Comparison of ENCODE assay signal across 28 cellular contexts in the genomic region with DNA sequence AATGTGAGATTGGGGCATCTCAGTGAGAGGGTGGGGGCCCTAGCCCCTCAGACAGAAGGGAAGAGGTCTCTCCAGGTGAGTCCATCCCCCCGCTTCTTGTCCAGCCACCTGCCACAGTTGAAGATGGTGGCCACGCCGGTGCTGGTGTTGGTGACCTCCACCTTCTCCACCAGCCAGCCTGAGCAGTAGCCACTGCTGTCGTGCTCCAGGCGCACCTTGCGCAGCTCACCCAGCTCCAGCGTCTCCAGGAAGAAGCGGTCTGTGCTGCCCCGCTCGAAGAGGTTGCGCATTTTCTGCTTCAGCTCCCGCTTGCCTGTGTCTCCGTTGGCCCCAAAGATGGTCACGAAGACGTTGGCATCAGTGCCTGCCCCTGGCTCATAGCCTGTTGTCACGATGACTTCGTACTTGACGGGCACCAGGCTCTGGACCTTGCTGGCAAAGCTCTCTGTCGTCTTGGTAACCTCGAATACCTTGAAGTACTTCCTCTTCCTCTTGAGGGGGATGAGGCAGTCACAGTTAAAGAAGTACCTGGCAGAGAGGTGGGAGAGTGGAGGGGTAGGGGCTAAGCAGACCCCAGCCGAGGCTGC.
"Had no signal": no experiment of that assay in that cellular context is flagged by ENCODE, and none has a peak within 500 bp of the region (broad histone marks: within the 10 kb centered on the region; RNA-seq: fewer than 3 reads in every experiment).

No MANE protein-coding gene starts in this region.

- H3K4me1 Mint-ChIP-seq: activated B cell treated with CpG ODN at 0.5 μM for 24 hours; activated CD4-positive, alpha-beta T cell treated with anti-CD3 and anti-CD28 coated beads for 36 hours; stimulated activated naive B cell treated with anti-CD40 and anti-IgM and Interleukin-4, amounts not matched to agents 10 μg/mL and 1 μg/mL and 100 μg/mL, for 72 hours had no signal

- H3K27me3 Mint-ChIP-seq: dendritic cell treated with granulocyte-macrophage colony-stimulating factor and Interleukin-4, amounts not matched to agents 40 ng/mL and 50 ng/mL, for 4 days had no signal

- H3K27ac Mint-ChIP-seq: activated B cell treated with CpG ODN at 0.5 μM for 24 hours; activated CD4-positive, alpha-beta T cell treated with anti-CD3 and anti-CD28 coated beads for 36 hours; activated naive CD4-positive, alpha-beta T cell treated with anti-CD3 and anti-CD28 coated beads, Interleukin-2, amount 50 U/mL, for 72 hours; activated T-cell treated with anti-CD3 and anti-CD28 coated beads, Interleukin-2, amount 50 U/mL, for 24 hours; activated T-helper 17 cell treated with anti-CD3 and anti-CD28 coated beads, Interleukin-2, amount 50 U/mL, for 72 hours; dendritic cell treated with granulocyte-macrophage colony-stimulating factor and Interleukin-4, amounts not matched to agents 40 ng/mL and 50 ng/mL, for 4 days; immature natural killer cell; mesothelial cell of epicardium; neural progenitor cell; progenitor cell of endocrine pancreas; stimulated activated naive B cell treated with anti-CD40 and anti-IgM and Interleukin-4, amounts not matched to agents 10 μg/mL and 1 μg/mL and 100 μg/mL, for 72 hours had no signal

- ATAC-seq: activated CD4-positive, alpha-beta T cell treated with anti-CD3 and anti-CD28 coated beads for 36 hours; activated naive CD4-positive, alpha-beta T cell treated with anti-CD3 and anti-CD28 coated beads, Interleukin-2, amount 50 U/mL, for 72 hours; activated T-helper 17 cell treated with anti-CD3 and anti-CD28 coated beads, Interleukin-2, amount 50 U/mL, for 72 hours; esophagus mucosa; left lung; naive thymus-derived CD8-positive, alpha-beta T cell; stimulated activated naive B cell treated with anti-CD40 and anti-IgM and Interleukin-4, amounts not matched to agents 10 μg/mL and 1 μg/mL and 100 μg/mL, for 72 hours had no signal

- DNase-seq: activated B cell treated with CpG ODN at 0.5 μM for 24 hours; activated CD4-positive, alpha-beta T cell treated with anti-CD3 and anti-CD28 coated beads for 36 hours; activated CD4-positive, alpha-beta T cell treated with anti-CD3 and anti-CD28 coated beads, Interleukin-2, amount 50 U/mL, for 4 hours; activated CD8-positive, alpha-beta memory T cell treated with anti-CD3 and anti-CD28 coated beads for 24 hours; activated CD8-positive, alpha-beta memory T cell treated with anti-CD3 and anti-CD28 coated beads, Interleukin-2, amount 50 U/mL, for 4 hours; activated T-cell treated with anti-CD3 and anti-CD28 coated beads, Interleukin-2, amount 50 U/mL, for 24 hours; aorta; effector CD8-positive, alpha-beta T cell; foreskin melanocyte; glutamatergic neuron; immature natural killer cell; naive thymus-derived CD8-positive, alpha-beta T cell; retina; sigmoid colon; stimulated activated CD4-positive, alpha-beta T cell treated with anti-CD3 and anti-CD28 coated beads, Interleukin-15, amount 100 ng/mL, for 24 hours; stimulated activated CD8-positive, alpha-beta memory T cell treated with anti-CD3 and anti-CD28 coated beads, Interleukin-4, amount 100 ng/mL, for 48 hours; stimulated activated naive B cell treated with anti-CD40 and anti-IgM and Interleukin-4, amounts not matched to agents 10 μg/mL and 1 μg/mL and 100 μg/mL, for 72 hours; trophoblast cell; uterus had no signal

- H3K36me3 Mint-ChIP-seq: activated naive CD4-positive, alpha-beta T cell treated with anti-CD3 and anti-CD28 coated beads, Interleukin-2, amount 50 U/mL, for 72 hours; brain; immature natural killer cell; mesothelial cell of epicardium; naive thymus-derived CD8-positive, alpha-beta T cell; neural progenitor cell had no signal

- H3K9me3 Mint-ChIP-seq: activated naive CD4-positive, alpha-beta T cell treated with anti-CD3 and anti-CD28 coated beads, Interleukin-2, amount 50 U/mL, for 72 hours; activated T-cell treated with anti-CD3 and anti-CD28 coated beads, Interleukin-2, amount 50 U/mL, for 24 hours; activated T-helper 17 cell treated with anti-CD3 and anti-CD28 coated beads, Interleukin-2, amount 50 U/mL, for 72 hours; mesothelial cell of epicardium; naive thymus-derived CD8-positive, alpha-beta T cell had no signal

- H3K4me3 Mint-ChIP-seq: activated B cell treated with CpG ODN at 0.5 μM for 24 hours; activated CD4-positive, alpha-beta T cell treated with anti-CD3 and anti-CD28 coated beads for 36 hours; activated T-cell treated with anti-CD3 and anti-CD28 coated beads, Interleukin-2, amount 50 U/mL, for 24 hours; activated T-helper 17 cell treated with anti-CD3 and anti-CD28 coated beads, Interleukin-2, amount 50 U/mL, for 72 hours; brain; dendritic cell treated with granulocyte-macrophage colony-stimulating factor and Interleukin-4, amounts not matched to agents 40 ng/mL and 50 ng/mL, for 4 days; immature natural killer cell; mesothelial cell of epicardium; naive thymus-derived CD8-positive, alpha-beta T cell; neural progenitor cell; stimulated activated naive B cell treated with anti-CD40 and anti-IgM and Interleukin-4, amounts not matched to agents 10 μg/mL and 1 μg/mL and 100 μg/mL, for 72 hours had no signal
